Comparison of ENCODE assay signal across 8 cellular contexts in genomic region chr17:28335201-28335958, GRCh38. TPM values are rescaled to one million over a fixed set of nuclear protein-coding genes. Genes with fewer than 3 reads are reported as not detected.
DNase-seq lines count a peak whose midpoint lies in the region; ATAC-seq and TF ChIP-seq lines count a peak whose summit lies in the region.

TSS of gene IFT20 (minus strand) at chr17:28335472. CDS start at chr17:28331985, 3,487 bp downstream.
A gene with protein sequence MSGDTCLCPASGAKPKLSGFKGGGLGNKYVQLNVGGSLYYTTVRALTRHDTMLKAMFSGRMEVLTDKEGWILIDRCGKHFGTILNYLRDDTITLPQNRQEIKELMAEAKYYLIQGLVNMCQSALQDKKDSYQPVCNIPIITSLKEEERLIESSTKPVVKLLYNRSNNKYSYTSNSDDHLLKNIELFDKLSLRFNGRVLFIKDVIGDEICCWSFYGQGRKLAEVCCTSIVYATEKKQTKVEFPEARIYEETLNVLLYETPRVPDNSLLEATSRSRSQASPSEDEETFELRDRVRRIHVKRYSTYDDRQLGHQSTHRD (plus strand): TSS chr17:28335761. CDS start chr17:28339522, 3,761 bp downstream.

- H3K27me3 ChIP-seq in SU-DHL-6 (ENCODE audit: low read length) (no peaks in the 10 kb centered on the region), osteoblast (ENCODE audit: insufficient read depth, low read length) (no peaks in the 10 kb centered on the region), thoracic aorta (replicated peaks; ENCODE audit: insufficient read depth) (no peaks in the 10 kb centered on the region)

- POLR2A ChIA-PET in activated naive CD8-positive, alpha-beta T cell treated with anti-CD3 and anti-CD28 coated beads, Interleukin-2, amount 10 ng/mL, durations not matched to agents 7 days and 5 days (lab: Charles Lee) = interaction anchor here (0.6 to 2.8 kb wide), 15 partner anchors 10 to 842 kb away, joined by 3 to 75 read pairs (median 5); partner anchors contain the start of genes POLDIP2 and TMEM97

- peak within 1 kb of the TSS; percentile 97 for H3K4me3 Mint-ChIP-seq in activated naive CD8-positive, alpha-beta T cell treated with anti-CD3 and anti-CD28 coated beads, Interleukin-2, amount 10 ng/mL, durations not matched to agents 7 days and 5 days
- peak within 1 kb of the TSS; percentile 99 for H3K4me3 Mint-ChIP-seq in glutamatergic neuron (ENCODE audit: unreplicated experiment)

- peak; percentile 78 for TF ChIP-seq POLR2A in GM10847 (IDR thresholded peaks at IDR 0.05; ENCODE audit: extremely low read depth, insufficient read length)

- no peak within 1 kb of the TSS for H3K27ac ChIP-seq in SU-DHL-6 (ENCODE audit: low read depth, low read length)
- peak within 1 kb of the TSS; percentile 96 for H3K27ac ChIP-seq in osteoblast (ENCODE audit: low read depth, low read length)
- H3K27ac ChIP-seq in thoracic aorta = peak within 1 kb of the TSS; percentile 93 to 94

- ATAC-seq in HG02678 (IDR thresholded peaks at IDR 0.05; ENCODE audit: unreplicated experiment) = peak; percentile 95
- ATAC-seq in activated naive CD8-positive, alpha-beta T cell treated with anti-CD3 and anti-CD28 coated beads, Interleukin-2, amount 10 ng/mL, durations not matched to agents 7 days and 5 days (ENCODE audit: low read depth) = peak; percentile 97
- ATAC-seq in thoracic aorta (ENCODE audit: insufficient number of reproducible peaks, low FRiP score, low read depth) = peak; percentile 96

- H3K36me3 Mint-ChIP-seq in activated naive CD8-positive, alpha-beta T cell treated with anti-CD3 and anti-CD28 coated beads, Interleukin-2, amount 10 ng/mL, durations not matched to agents 7 days and 5 days = peaks cover 2% of the 10 kb centered on the region
- H3K36me3 Mint-ChIP-seq in glutamatergic neuron (ENCODE audit: unreplicated experiment) = no peaks in the 10 kb centered on the region

- H2AFZ ChIP-seq in SU-DHL-6 (ENCODE audit: low read depth, low read length, severe bottlenecking) (peak within 1 kb of the TSS; percentile 91), osteoblast (ENCODE audit: low read length) (peak within 1 kb of the TSS; percentile 69)

- H3K4me2 ChIP-seq in SU-DHL-6 (ENCODE audit: low read depth, low read length, poor library complexity, severe bottlenecking) (peak within 1 kb of the TSS; percentile 92), osteoblast (ENCODE audit: insufficient read depth, low read length) (peak within 1 kb of the TSS; percentile 99)

- H3K27ac Mint-ChIP-seq in activated naive CD8-positive, alpha-beta T cell treated with anti-CD3 and anti-CD28 coated beads, Interleukin-2, amount 10 ng/mL, durations not matched to agents 7 days and 5 days = peak within 1 kb of the TSS; percentile 97
- H3K27ac Mint-ChIP-seq in glutamatergic neuron (ENCODE audit: unreplicated experiment) = peak within 1 kb of the TSS; percentile 99

- H3K9me2 ChIP-seq in SU-DHL-6 (replicated peaks; ENCODE audit: insufficient read depth, low read length) = no peaks in the 10 kb centered on the region

- peaks cover 47% of the 10 kb centered on the region for H3K4me1 ChIP-seq in osteoblast (ENCODE audit: insufficient read depth, low read length)
- peaks cover 26 to 45% of the 10 kb centered on the region in 2 donors for H3K4me1 ChIP-seq in thoracic aorta (ENCODE audit: control insufficient read depth in 1 of 2, low read depth in 2 of 2)

- DNase-seq in NCI-H128 (lab: John Stamatoyannopoulos, UW; ENCODE audit: unreplicated experiment) (peak; percentile 93), glutamatergic neuron (peak; percentile 99), osteoblast (ENCODE audit: insufficient read length, low spot score, missing footprints) (peak; percentile 96), thoracic aorta (ENCODE audit: low spot score) (peak; percentile 94)
- peak; percentile 92 for DNase-seq in activated naive CD8-positive, alpha-beta T cell treated with anti-CD3 and anti-CD28 coated beads, Interleukin-2, amount 10 ng/mL, durations not matched to agents 7 days and 5 days

- no peaks in the 10 kb centered on the region for H3K9me3 ChIP-seq in SU-DHL-6 (ENCODE audit: insufficient read depth, low read length)
- no peaks in the 10 kb centered on the region for H3K9me3 ChIP-seq in osteoblast (ENCODE audit: low read depth, low read length)
- H3K9me3 ChIP-seq in thoracic aorta = no peaks in the 10 kb centered on the region

- H3K4me1 Mint-ChIP-seq in activated naive CD8-positive, alpha-beta T cell treated with anti-CD3 and anti-CD28 coated beads, Interleukin-2, amount 10 ng/mL, durations not matched to agents 7 days and 5 days = peaks cover 27% of the 10 kb centered on the region
- H3K4me1 Mint-ChIP-seq in glutamatergic neuron (ENCODE audit: low read depth, unreplicated experiment) = peaks cover 14% of the 10 kb centered on the region

- no peaks in the 10 kb centered on the region for H4K20me1 ChIP-seq in SU-DHL-6 (ENCODE audit: low read depth, low read length)
- peaks cover 43% of the 10 kb centered on the region for H4K20me1 ChIP-seq in osteoblast (ENCODE audit: insufficient read depth, low read length)

- no peaks in the 10 kb centered on the region for H3K27me3 Mint-ChIP-seq in activated naive CD8-positive, alpha-beta T cell treated with anti-CD3 and anti-CD28 coated beads, Interleukin-2, amount 10 ng/mL, durations not matched to agents 7 days and 5 days
- peaks cover 12% of the 10 kb centered on the region for H3K27me3 Mint-ChIP-seq in glutamatergic neuron (ENCODE audit: unreplicated experiment)

- H3K36me3 ChIP-seq in SU-DHL-6 (ENCODE audit: low read length) = no peaks in the 10 kb centered on the region
- H3K36me3 ChIP-seq in osteoblast (ENCODE audit: insufficient read depth, low read length) = peaks cover 32% of the 10 kb centered on the region
- peaks cover 4% of the 10 kb centered on the region for H3K36me3 ChIP-seq in thoracic aorta

- H3K79me2 ChIP-seq in SU-DHL-6 (ENCODE audit: insufficient read depth, low read length) (peaks cover 4% of the 10 kb centered on the region; the same call in 1 of the 2 replicates), osteoblast (ENCODE audit: insufficient read depth, low read length) (peaks cover 91% of the 10 kb centered on the region)

- H3F3A ChIP-seq in SU-DHL-6 (ENCODE audit: insufficient read depth) = no peaks in the 10 kb centered on the region

- TF ChIP-seq CTCF in SU-DHL-6 (IDR thresholded peaks at IDR 0.05; ENCODE audit: insufficient read depth, low read length, poor library complexity, severe bottlenecking) (no peak), glutamatergic neuron (IDR thresholded peaks at IDR 0.05; ENCODE audit: partially characterized antibody, unreplicated experiment) (no peak), osteoblast (IDR thresholded peaks at IDR 0.05; ENCODE audit: extremely low read depth, low read depth, low read length) (no peak), thoracic aorta (IDR thresholded peaks at IDR 0.05) (no peak)

- peak within 1 kb of the TSS; percentile 91 for H3K4me3 ChIP-seq in SU-DHL-6 (ENCODE audit: insufficient read depth, low read length, poor library complexity, severe bottlenecking)
- H3K4me3 ChIP-seq in osteoblast (ENCODE audit: insufficient read depth, low read length) = peak within 1 kb of the TSS; percentile 83
- peak within 1 kb of the TSS; percentile 86 for H3K4me3 ChIP-seq in thoracic aorta

- H3K9me3 Mint-ChIP-seq in activated naive CD8-positive, alpha-beta T cell treated with anti-CD3 and anti-CD28 coated beads, Interleukin-2, amount 10 ng/mL, durations not matched to agents 7 days and 5 days = no peaks in the 10 kb centered on the region
- peaks cover 20% of the 10 kb centered on the region for H3K9me3 Mint-ChIP-seq in glutamatergic neuron (ENCODE audit: unreplicated experiment)

- H3K9ac ChIP-seq in SU-DHL-6 (ENCODE audit: low read length) = peak within 1 kb of the TSS; percentile 77

RNA-seq across cellular contexts. Expression of gene IFT20, which starts in this region (rescaled TPM):
- 10 to 100 TPM; 24.6 to 28.9 TPM for total RNA-seq in activated naive CD8-positive, alpha-beta T cell treated with anti-CD3 and anti-CD28 coated beads, Interleukin-2, amount 10 ng/mL, durations not matched to agents 7 days and 5 days
- total RNA-seq in glutamatergic neuron (ENCODE audit: unreplicated experiment) (43.9 TPM), osteoblast (59.4 and 59.8 TPM in 2 replicates), thoracic aorta (10 to 100 TPM; 37.4 to 38.4 TPM)

RNA-seq across cellular contexts. Expression of the second gene that starts in this region (rescaled TPM):
- total RNA-seq in activated naive CD8-positive, alpha-beta T cell treated with anti-CD3 and anti-CD28 coated beads, Interleukin-2, amount 10 ng/mL, durations not matched to agents 7 days and 5 days = 10 to 100 TPM; 18.7 to 20.3 TPM
- 111 TPM for total RNA-seq in glutamatergic neuron (ENCODE audit: unreplicated experiment)
- 31.8 and 33.3 TPM in 2 replicates for total RNA-seq in osteoblast
- 10 to 100 TPM; 43.3 to 66.1 TPM for total RNA-seq in thoracic aorta
